1 cellular context compared by ENCODE assay signal in the genomic region with DNA sequence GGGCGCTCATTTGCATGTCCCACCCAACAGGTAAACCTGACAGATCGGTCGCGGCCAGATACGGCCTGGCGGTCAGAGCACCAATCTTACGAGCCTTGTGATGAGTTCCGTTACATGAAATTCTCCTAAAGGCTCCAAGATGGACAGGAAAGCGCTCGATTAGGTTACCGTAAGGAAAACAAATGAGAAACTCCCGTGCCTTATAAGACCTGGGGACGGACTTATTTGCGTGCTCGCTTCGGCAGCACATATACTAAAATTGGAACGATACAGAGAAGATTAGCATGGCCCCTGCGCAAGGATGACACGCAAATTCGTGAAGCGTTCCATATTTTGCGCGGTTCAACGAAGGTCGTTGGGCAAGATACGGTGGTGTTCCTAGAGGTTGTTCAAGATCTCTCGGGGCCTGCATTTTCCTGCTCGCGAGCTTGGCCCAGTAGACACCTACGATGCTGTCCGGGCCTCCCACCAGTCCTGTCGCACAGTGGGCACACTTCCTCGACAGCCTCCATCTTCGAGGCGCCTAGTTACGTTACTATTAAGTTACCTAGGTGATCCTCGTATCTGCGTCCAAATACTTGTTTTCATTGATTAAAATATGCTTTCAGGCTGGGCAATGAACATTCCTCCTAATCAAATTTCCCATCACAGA.
TF ChIP-seq lines count a peak whose summit lies in the region.

TSS of gene RNU6-7 (plus strand) at position 230 of the 652 bp plus-strand sequence.

TF ChIP-seq in HepG2, 621 proteins besides CTCF, POLR2A, EP300 and RAD21 (continued from another document and continues in another):
- TF ChIP-seq, protein P1, sequence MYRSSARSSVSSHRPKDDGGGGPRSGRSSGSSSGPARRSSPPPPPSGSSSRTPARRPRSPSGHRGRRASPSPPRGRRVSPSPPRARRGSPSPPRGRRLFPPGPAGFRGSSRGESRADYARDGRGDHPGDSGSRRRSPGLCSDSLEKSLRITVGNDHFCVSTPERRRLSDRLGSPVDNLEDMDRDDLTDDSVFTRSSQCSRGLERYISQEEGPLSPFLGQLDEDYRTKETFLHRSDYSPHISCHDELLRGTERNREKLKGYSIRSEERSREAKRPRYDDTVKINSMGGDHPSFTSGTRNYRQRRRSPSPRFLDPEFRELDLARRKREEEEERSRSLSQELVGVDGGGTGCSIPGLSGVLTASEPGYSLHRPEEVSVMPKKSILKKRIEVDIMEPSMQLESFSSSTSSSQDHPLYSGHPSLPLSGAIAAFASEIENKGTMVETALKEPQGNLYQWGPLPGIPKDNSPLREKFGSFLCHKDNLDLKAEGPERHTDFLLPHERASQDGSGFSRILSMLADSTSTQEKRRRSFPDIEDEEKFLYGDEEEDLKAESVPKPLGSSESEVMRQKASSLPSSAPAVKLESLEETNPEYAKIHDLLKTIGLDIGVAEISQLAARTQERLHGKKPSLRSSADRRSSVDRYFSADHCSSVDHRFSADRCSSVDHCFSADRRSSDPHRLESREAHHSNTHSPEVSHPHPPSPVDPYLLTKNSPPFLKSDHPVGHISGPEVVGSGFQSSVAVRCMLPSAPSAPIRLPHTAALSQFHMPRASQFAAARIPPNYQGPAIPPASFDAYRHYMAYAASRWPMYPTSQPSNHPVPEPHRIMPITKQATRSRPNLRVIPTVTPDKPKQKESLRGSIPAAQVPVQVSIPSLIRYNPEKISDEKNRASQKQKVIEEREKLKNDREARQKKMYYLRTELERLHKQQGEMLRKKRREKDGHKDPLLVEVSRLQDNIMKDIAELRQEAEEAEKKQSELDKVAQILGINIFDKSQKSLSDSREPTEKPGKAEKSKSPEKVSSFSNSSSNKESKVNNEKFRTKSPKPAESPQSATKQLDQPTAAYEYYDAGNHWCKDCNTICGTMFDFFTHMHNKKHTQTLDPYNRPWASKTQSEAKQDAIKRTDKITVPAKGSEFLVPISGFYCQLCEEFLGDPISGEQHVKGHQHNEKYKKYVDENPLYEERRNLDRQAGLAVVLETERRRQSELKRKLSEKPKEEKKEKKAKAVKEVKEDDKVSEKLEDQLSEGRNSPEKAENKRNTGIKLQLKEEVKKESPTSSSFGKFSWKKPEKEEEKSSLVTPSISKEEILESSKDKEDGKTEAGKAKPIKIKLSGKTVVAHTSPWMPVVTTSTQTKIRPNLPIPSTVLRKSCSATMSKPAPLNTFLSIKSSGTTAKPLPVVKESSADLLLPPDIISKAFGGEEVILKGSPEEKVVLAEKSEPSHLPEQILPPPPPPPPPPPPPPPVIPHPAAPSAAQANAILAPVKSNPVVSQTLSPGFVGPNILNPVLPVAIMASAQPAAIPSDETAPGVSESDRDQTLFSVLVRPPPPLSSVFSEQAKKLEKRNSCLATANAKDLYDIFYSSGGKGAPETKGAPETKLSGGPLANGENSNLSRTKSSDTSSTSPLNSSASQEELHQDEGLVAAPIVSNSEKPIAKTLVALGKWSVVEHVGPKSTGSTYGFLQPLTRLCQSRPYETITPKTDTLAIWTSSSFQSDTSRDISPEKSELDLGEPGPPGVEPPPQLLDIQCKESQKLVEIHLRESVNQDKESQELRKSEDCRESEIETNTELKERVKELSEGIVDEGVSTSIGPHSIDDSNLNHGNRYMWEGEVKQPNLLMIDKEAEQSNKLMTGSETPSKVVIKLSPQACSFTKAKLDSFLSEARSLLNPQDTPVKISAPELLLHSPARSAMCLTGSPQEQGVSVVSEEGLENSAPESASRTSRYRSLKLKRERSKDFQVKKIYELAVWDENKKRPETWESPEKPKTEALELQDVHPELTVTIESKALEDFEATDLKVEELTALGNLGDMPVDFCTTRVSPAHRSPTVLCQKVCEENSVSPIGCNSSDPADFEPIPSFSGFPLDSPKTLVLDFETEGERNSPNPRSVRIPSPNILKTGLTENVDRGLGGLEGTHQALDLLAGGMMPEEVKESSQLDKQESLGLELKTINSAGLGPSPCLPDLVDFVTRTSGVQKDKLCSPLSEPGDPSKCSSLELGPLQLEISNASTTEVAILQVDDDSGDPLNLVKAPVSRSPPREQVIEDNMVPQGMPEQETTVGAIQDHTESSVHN (CRISPR knock-in tag; IDR thresholded peaks at IDR 0.05), result no peak
- TF ChIP-seq ZNF260 (CRISPR knock-in tag; IDR thresholded peaks at IDR 0.05; ENCODE audit: borderline replicate concordance, low read depth), result no peak
- TF ChIP-seq ZNF24 (IDR thresholded peaks at IDR 0.05), result peak; percentile 88
- peak; percentile 46 for TF ChIP-seq GMEB1 (CRISPR knock-in tag; IDR thresholded peaks at IDR 0.05; ENCODE audit: borderline replicate concordance)
- TF ChIP-seq SP4 (CRISPR knock-in tag; IDR thresholded peaks at IDR 0.05), result no peak
- TF ChIP-seq, protein P2, sequence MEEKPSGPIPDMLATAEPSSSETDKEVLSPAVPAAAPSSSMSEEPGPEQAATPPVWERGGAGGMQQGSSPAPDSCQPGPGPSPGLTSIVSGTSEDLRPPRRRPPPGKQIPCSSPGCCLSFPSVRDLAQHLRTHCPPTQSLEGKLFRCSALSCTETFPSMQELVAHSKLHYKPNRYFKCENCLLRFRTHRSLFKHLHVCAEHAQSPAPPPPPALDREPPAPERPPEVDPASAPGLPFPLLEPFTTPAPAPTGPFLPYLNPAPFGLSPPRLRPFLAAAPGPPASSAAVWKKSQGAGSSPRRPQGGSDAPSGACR (CRISPR knock-in tag; IDR thresholded peaks at IDR 0.05), result peak; percentile 25; the same call in 1 of the 2 replicates
- TF ChIP-seq ETV5 (CRISPR knock-in tag; IDR thresholded peaks at IDR 0.05; ENCODE audit: borderline replicate concordance), result peak; percentile 51
- no peak for TF ChIP-seq RBFOX2 (IDR thresholded peaks at IDR 0.05; ENCODE audit: low read depth, low read length)
- TF ChIP-seq ZNF605 (CRISPR knock-in tag; IDR thresholded peaks at IDR 0.05), result no peak; the same call in none of the 2 replicates
- no peak; the same call in 1 of the 2 replicates for TF ChIP-seq ATRX (CRISPR knock-in tag; IDR thresholded peaks at IDR 0.05; ENCODE audit: borderline replicate concordance)
- TF ChIP-seq KMT2B (CRISPR knock-in tag; IDR thresholded peaks at IDR 0.05), result no peak
- TF ChIP-seq ZNF703 (CRISPR knock-in tag; IDR thresholded peaks at IDR 0.05; ENCODE audit: borderline replicate concordance), result peak; percentile 18; the same call in 1 of the 2 replicates
- 0 out of 2 replicates have a peak, but pooled peaks have one; percentile 24 for TF ChIP-seq ZZZ3 (CRISPR knock-in tag; IDR thresholded peaks at IDR 0.05; ENCODE audit: borderline replicate concordance)
- TF ChIP-seq KDM1A (CRISPR knock-in tag; IDR thresholded peaks at IDR 0.05), result no peak
- TF ChIP-seq PHF8 (CRISPR knock-in tag; IDR thresholded peaks at IDR 0.05), result no peak
- peak; percentile 47; the same call in 1 of the 2 replicates for TF ChIP-seq HIVEP1 (CRISPR knock-in tag; IDR thresholded peaks at IDR 0.05)
- TF ChIP-seq MAFG (CRISPR knock-in tag; IDR thresholded peaks at IDR 0.05), result no peak
- TF ChIP-seq RFX1 (IDR thresholded peaks at IDR 0.05), result no peak
- no peak for TF ChIP-seq FOXP1 (IDR thresholded peaks at IDR 0.05)
- TF ChIP-seq FOXP1 (CRISPR knock-in tag; IDR thresholded peaks at IDR 0.05), result 0 out of 2 replicates have a peak, but pooled peaks have one; percentile 5
- TF ChIP-seq ZNF18 (CRISPR knock-in tag; IDR thresholded peaks at IDR 0.05; ENCODE audit: insufficient replicate concordance), result no peak
- TF ChIP-seq ZNF782 (CRISPR knock-in tag; IDR thresholded peaks at IDR 0.05; ENCODE audit: borderline replicate concordance), result no peak; the same call in 1 of the 2 replicates
- peak; percentile 72; the same call in 1 of the 2 replicates for TF ChIP-seq ZNF441 (CRISPR knock-in tag; IDR thresholded peaks at IDR 0.05; ENCODE audit: borderline replicate concordance)
- 0 out of 4 replicates have a peak, but pooled peaks of 1 of the 2 experiments have one; percentile 41 for TF ChIP-seq REST (IDR thresholded peaks at IDR 0.05; ENCODE audit: borderline replicate concordance in 1 of 2, low read depth in 1 of 2, low read length in 2 of 2)
- 0 out of 2 replicates have a peak, but pooled peaks have one; percentile 54 for TF ChIP-seq ZNF280B (CRISPR knock-in tag; IDR thresholded peaks at IDR 0.05; ENCODE audit: borderline replicate concordance)
- no peak for TF ChIP-seq MYC (CRISPR knock-in tag; IDR thresholded peaks at IDR 0.05; ENCODE audit: borderline replicate concordance)
- peak; percentile 11 for TF ChIP-seq MTA1 (CRISPR knock-in tag; IDR thresholded peaks at IDR 0.05; ENCODE audit: borderline replicate concordance)
- no peak for TF ChIP-seq ZFP90 (CRISPR knock-in tag; IDR thresholded peaks at IDR 0.05; ENCODE audit: borderline replicate concordance)
- TF ChIP-seq ATF4 (CRISPR knock-in tag; IDR thresholded peaks at IDR 0.05), result 0 out of 4 replicates have a peak, but pooled peaks of 1 of the 2 experiments have one; percentile 15
- TF ChIP-seq ATAD3A (CRISPR knock-in tag; IDR thresholded peaks at IDR 0.05), result 0 out of 2 replicates have a peak, but pooled peaks have one; percentile 45
- TF ChIP-seq, protein P3, sequence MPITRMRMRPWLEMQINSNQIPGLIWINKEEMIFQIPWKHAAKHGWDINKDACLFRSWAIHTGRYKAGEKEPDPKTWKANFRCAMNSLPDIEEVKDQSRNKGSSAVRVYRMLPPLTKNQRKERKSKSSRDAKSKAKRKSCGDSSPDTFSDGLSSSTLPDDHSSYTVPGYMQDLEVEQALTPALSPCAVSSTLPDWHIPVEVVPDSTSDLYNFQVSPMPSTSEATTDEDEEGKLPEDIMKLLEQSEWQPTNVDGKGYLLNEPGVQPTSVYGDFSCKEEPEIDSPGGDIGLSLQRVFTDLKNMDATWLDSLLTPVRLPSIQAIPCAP (CRISPR knock-in tag; IDR thresholded peaks at IDR 0.05; ENCODE audit: low read depth), result 0 out of 2 replicates have a peak, but pooled peaks have one; percentile 12
- peak; percentile 61; the same call in 1 of the 2 replicates for TF ChIP-seq ZNF333 (CRISPR knock-in tag; IDR thresholded peaks at IDR 0.05; ENCODE audit: borderline replicate concordance)
- 0 out of 2 replicates have a peak, but pooled peaks have one; percentile 56 for TF ChIP-seq NFATC3 (CRISPR knock-in tag; IDR thresholded peaks at IDR 0.05)
